20 cellular contexts compared by ENCODE assay signal in the genomic region with DNA sequence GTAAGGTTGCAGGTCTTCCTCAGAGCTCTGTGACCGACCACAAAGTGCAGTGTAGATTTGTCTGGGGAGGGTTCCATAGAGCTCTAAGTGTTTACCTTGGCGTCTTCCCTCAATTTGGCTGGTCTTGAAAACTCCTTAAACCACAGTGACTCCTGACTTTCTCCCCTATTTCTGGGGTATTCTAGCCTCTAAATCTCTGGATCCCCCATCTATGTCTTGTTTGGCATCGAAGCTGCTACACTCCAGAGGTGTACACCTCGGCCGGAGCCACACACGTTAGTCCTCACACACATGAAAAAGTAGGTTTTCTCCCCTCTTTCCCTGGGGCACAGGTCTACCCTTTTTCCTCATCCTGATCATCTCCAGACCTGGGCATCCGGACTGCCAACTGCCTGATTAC. TPM values are rescaled to one million over a fixed set of nuclear protein-coding genes. Genes with fewer than 3 reads are reported as not detected.
DNase-seq lines count a peak whose midpoint lies in the region; TF ChIP-seq lines count a peak whose summit lies in the region.
"Had no signal": no experiment of that assay in that cellular context is flagged by ENCODE, and none has a peak within 500 bp of the region (broad histone marks: within the 10 kb centered on the region; RNA-seq: fewer than 3 reads in every experiment).

No MANE protein-coding gene starts in this region.

- no peaks in the 10 kb centered on the region for H3K27me3 ChIP-seq in parathyroid adenoma (ENCODE audit: control insufficient read depth, insufficient read depth, low read length)

- H3K9me3 Mint-ChIP-seq in chondrocyte (ENCODE audit: low read depth): no peaks in the 10 kb centered on the region
- H3K9me3 Mint-ChIP-seq: CD8-positive, alpha-beta memory T cell had no signal

- H3K9me3 ChIP-seq in HEK293 (ENCODE audit: control insufficient read depth, insufficient read depth, low read depth, low read length) (no peaks in the 10 kb centered on the region), parathyroid adenoma (ENCODE audit: control insufficient read depth, low read length) (no peaks in the 10 kb centered on the region)
- H3K9me3 ChIP-seq: BE2C had no signal

- H3K79me2 ChIP-seq in parathyroid adenoma: peaks cover 10% of the 10 kb centered on the region

- no peaks in the 10 kb centered on the region for H3K4me1 ChIP-seq in HEK293 (ENCODE audit: control insufficient read depth, insufficient read depth, low read length)
- peaks cover 28% of the 10 kb centered on the region for H3K4me1 ChIP-seq in parathyroid adenoma

- no peak overlapping the region for H3K4me2 ChIP-seq in parathyroid adenoma (ENCODE audit: low read length)

- H3K9ac ChIP-seq in parathyroid adenoma: no peak overlapping the region
- H3K9ac ChIP-seq: GM23248 had no signal

- H3K36me3 ChIP-seq in HEK293 (ENCODE audit: control insufficient read depth in 2 of 2, insufficient read depth in 1 of 2, low read length in 2 of 2) (no peaks in the 10 kb centered on the region), parathyroid adenoma (ENCODE audit: control insufficient read depth, insufficient read depth, low read length) (no peaks in the 10 kb centered on the region)
- H3K36me3 ChIP-seq: BE2C had no signal

- no peak overlapping the region for H3K27ac Mint-ChIP-seq in chondrocyte (ENCODE audit: unreplicated experiment)
- H3K27ac Mint-ChIP-seq: CD8-positive, alpha-beta memory T cell had no signal

- TF ChIP-seq CTCF in HEK293 (tag by site-specific recombination; IDR thresholded peaks at IDR 0.05): no peak
- no peak for TF ChIP-seq CTCF in chondrocyte (IDR thresholded peaks at IDR 0.05)
- TF ChIP-seq CTCF in parathyroid adenoma (IDR thresholded peaks at IDR 0.05): no peak

- no peaks in the 10 kb centered on the region for H3K36me3 Mint-ChIP-seq in chondrocyte (ENCODE audit: low read depth)
- H3K36me3 Mint-ChIP-seq: CD4-positive, CD25-positive, alpha-beta regulatory T cell; CD8-positive, alpha-beta memory T cell had no signal

- CTCF ChIA-PET in HEK293 (lab: Yijun Ruan, JAX): interaction anchor here (1.5 to 6.1 kb wide), 3 partner anchors 9 to 59 kb away, joined by 5 to 37 read pairs (median 26); no protein-coding TSS in a partner anchor

- DNase-seq in DMS79 treated with DMSO at 0.1 percent for 48 hours (lab: John Stamatoyannopoulos, UW) (peak; percentile 33), chondrocyte (ENCODE audit: low spot score) (peak; percentile 38), globus pallidus (ENCODE audit: low spot score) (no peak), NCI-H2171 treated with DMSO at 0.1 percent for 48 hours (lab: John Stamatoyannopoulos, UW) (no peak)
- no peak for DNase-seq in activated CD4-positive, alpha-beta T cell treated with anti-CD3 and anti-CD28 coated beads for 4 hours
- DNase-seq: ACHN; BE2C; C1 segment of cervical spinal cord; CD4-positive, CD25-positive, alpha-beta regulatory T cell; CD8-positive, alpha-beta memory T cell; COR-L47; DMS 273 treated with DMSO at 0.1 percent for 48 hours; DMS53; GDM1; H7; KG1 had no signal

- H3K27ac ChIP-seq in HEK293 (ENCODE audit: extremely low read depth, low read depth, low read length): no peak overlapping the region
- peak overlapping the region; percentile 24 for H3K27ac ChIP-seq in parathyroid adenoma
- H3K27ac ChIP-seq: GM23248 had no signal

- H2AFZ ChIP-seq in parathyroid adenoma: no peak overlapping the region
- H2AFZ ChIP-seq: GM23248 had no signal

- H3K27me3 Mint-ChIP-seq in chondrocyte (ENCODE audit: low read depth): peaks cover 84% of the 10 kb centered on the region

- peaks cover 11% of the 10 kb centered on the region for H3K4me1 Mint-ChIP-seq in chondrocyte (ENCODE audit: low read depth)

- H3K4me3 ChIP-seq in HEK293 (ENCODE audit: low read depth, low read length): no peak overlapping the region
- H3K4me3 ChIP-seq in parathyroid adenoma (ENCODE audit: low read depth, low read length): no peak overlapping the region
- H3K4me3 ChIP-seq: GM23248 had no signal

- POLR2A ChIA-PET in HEK293 (lab: Yijun Ruan, JAX): no interaction called here

- no peak overlapping the region for H3K4me3 Mint-ChIP-seq in chondrocyte (ENCODE audit: unreplicated experiment)
- H3K4me3 Mint-ChIP-seq: CD4-positive, CD25-positive, alpha-beta regulatory T cell; CD8-positive, alpha-beta memory T cell had no signal

TF ChIP-seq in HEK293, 187 proteins besides CTCF, POLR2A, EP300 and RAD21:
- 0 out of 2 replicates have a peak, but pooled peaks have one; percentile 20 for TF ChIP-seq WT1 (tag by site-specific recombination; IDR thresholded peaks at IDR 0.05)
- no peak for TF ChIP-seq GFI1B (tag by site-specific recombination; IDR thresholded peaks at IDR 0.05)
- peak; percentile 69; the same call in 1 of the 2 replicates for TF ChIP-seq ZNF677 (tag by site-specific recombination; IDR thresholded peaks at IDR 0.05)

RNA-seq across cellular contexts. Expression of gene POU2F3, which starts 5.0 kb away (rescaled TPM):
- not detected in 3 replicates for total RNA-seq in chondrocyte
- total RNA-seq: CD4-positive, CD25-positive, alpha-beta regulatory T cell; CD8-positive, alpha-beta memory T cell; Daoy; GM23248; H7 had no signal

RNA-seq across cellular contexts. Expression of gene OAF, which starts 34.1 kb away (rescaled TPM):
- 5.7 to 12.8 TPM (median 6.6 TPM) in 3 replicates for total RNA-seq in chondrocyte

Comparison
In these comparisons a context has a peak if more than half of its experiments do, and no peak if none do; other contexts are left out.
1. DNase-seq: peak in DMS79 treated with DMSO at 0.1 percent for 48 hours (single experiment) and chondrocyte (single experiment); none in globus pallidus (single experiment), NCI-H2171 treated with DMSO at 0.1 percent for 48 hours (single experiment) and activated CD4-positive, alpha-beta T cell treated with anti-CD3 and anti-CD28 coated beads for 4 hours (0 of 2).